In the genomic region with DNA sequence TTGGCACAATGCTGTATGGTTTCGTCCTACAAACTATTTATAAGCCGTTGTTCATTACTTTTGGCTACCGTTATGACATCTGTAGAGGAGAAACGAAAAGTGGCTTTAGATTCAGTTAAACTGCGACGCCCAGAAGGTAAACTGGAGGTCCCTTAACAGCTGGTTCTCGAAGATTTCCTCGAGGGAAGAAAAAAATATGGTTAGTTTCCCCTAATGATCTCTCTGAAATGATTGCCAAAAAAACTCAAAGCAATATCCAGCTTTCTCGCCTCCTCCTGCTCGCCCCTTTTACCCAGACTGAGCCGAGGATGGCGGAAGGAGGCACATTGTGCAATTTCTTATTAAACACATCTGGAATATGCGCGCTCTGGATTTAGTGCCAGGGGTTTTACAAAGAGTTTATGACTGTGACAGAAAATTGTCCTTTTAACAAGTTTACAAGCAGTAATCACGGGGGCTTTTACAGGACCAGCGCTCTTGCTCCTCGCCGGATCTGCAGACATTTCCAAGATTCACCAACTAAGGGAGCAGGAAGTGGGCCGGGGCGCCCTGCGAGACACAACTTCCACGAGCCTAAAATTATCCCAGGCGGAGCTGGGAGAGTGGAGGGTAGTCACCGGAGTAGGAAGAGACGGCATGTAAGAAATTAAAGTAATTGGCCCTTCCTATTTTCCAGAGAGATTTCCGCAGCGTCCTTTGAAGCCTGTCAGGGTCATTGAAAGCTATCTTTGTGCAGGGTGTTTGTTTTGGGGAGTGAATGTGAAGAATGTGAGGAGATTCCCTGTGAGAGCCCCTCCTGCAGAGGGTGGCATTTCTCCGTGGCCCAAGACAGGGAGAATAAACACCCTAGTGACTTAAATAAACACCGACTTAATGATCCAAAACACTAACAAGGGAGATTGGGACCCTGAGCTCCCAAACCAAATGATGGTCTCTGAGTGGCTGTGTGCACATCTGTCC, we compare ENCODE assay signal across 1 cellular context.
A peak's percentile ranks its signal among the peaks of the same experiment; 100 is the strongest.
TF ChIP-seq lines count a peak whose summit lies in the region.

No MANE protein-coding gene starts in this region.

TF ChIP-seq in HepG2, 621 proteins besides CTCF, POLR2A, EP300 and RAD21 (continued from another document and continues in another):
- TF ChIP-seq, protein P1, sequence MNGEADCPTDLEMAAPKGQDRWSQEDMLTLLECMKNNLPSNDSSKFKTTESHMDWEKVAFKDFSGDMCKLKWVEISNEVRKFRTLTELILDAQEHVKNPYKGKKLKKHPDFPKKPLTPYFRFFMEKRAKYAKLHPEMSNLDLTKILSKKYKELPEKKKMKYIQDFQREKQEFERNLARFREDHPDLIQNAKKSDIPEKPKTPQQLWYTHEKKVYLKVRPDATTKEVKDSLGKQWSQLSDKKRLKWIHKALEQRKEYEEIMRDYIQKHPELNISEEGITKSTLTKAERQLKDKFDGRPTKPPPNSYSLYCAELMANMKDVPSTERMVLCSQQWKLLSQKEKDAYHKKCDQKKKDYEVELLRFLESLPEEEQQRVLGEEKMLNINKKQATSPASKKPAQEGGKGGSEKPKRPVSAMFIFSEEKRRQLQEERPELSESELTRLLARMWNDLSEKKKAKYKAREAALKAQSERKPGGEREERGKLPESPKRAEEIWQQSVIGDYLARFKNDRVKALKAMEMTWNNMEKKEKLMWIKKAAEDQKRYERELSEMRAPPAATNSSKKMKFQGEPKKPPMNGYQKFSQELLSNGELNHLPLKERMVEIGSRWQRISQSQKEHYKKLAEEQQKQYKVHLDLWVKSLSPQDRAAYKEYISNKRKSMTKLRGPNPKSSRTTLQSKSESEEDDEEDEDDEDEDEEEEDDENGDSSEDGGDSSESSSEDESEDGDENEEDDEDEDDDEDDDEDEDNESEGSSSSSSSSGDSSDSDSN (CRISPR knock-in tag; IDR thresholded peaks at IDR 0.05) = no peak
- TF ChIP-seq HMG20B (CRISPR knock-in tag; conservative IDR thresholded peaks at IDR 0.05) = 0 out of 2 replicates have a peak, but pooled peaks have one; percentile 31
- no peak for TF ChIP-seq ZNF20 (CRISPR knock-in tag; IDR thresholded peaks at IDR 0.05)
- no peak for TF ChIP-seq KAT2B (IDR thresholded peaks at IDR 0.05; ENCODE audit: borderline replicate concordance, low read depth, low read length)
- no peak for TF ChIP-seq IRX3 (CRISPR knock-in tag; IDR thresholded peaks at IDR 0.05; ENCODE audit: borderline replicate concordance, low read depth)
- no peak for TF ChIP-seq GZF1 (CRISPR knock-in tag; IDR thresholded peaks at IDR 0.05)
- no peak for TF ChIP-seq TCF12 (IDR thresholded peaks at IDR 0.05)
- TF ChIP-seq TCF12 (CRISPR knock-in tag; IDR thresholded peaks at IDR 0.05) = no peak
- TF ChIP-seq, protein P2, sequence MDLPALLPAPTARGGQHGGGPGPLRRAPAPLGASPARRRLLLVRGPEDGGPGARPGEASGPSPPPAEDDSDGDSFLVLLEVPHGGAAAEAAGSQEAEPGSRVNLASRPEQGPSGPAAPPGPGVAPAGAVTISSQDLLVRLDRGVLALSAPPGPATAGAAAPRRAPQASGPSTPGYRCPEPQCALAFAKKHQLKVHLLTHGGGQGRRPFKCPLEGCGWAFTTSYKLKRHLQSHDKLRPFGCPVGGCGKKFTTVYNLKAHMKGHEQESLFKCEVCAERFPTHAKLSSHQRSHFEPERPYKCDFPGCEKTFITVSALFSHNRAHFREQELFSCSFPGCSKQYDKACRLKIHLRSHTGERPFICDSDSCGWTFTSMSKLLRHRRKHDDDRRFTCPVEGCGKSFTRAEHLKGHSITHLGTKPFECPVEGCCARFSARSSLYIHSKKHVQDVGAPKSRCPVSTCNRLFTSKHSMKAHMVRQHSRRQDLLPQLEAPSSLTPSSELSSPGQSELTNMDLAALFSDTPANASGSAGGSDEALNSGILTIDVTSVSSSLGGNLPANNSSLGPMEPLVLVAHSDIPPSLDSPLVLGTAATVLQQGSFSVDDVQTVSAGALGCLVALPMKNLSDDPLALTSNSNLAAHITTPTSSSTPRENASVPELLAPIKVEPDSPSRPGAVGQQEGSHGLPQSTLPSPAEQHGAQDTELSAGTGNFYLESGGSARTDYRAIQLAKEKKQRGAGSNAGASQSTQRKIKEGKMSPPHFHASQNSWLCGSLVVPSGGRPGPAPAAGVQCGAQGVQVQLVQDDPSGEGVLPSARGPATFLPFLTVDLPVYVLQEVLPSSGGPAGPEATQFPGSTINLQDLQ (CRISPR knock-in tag; IDR thresholded peaks at IDR 0.05) = no peak
- TF ChIP-seq, protein P3, sequence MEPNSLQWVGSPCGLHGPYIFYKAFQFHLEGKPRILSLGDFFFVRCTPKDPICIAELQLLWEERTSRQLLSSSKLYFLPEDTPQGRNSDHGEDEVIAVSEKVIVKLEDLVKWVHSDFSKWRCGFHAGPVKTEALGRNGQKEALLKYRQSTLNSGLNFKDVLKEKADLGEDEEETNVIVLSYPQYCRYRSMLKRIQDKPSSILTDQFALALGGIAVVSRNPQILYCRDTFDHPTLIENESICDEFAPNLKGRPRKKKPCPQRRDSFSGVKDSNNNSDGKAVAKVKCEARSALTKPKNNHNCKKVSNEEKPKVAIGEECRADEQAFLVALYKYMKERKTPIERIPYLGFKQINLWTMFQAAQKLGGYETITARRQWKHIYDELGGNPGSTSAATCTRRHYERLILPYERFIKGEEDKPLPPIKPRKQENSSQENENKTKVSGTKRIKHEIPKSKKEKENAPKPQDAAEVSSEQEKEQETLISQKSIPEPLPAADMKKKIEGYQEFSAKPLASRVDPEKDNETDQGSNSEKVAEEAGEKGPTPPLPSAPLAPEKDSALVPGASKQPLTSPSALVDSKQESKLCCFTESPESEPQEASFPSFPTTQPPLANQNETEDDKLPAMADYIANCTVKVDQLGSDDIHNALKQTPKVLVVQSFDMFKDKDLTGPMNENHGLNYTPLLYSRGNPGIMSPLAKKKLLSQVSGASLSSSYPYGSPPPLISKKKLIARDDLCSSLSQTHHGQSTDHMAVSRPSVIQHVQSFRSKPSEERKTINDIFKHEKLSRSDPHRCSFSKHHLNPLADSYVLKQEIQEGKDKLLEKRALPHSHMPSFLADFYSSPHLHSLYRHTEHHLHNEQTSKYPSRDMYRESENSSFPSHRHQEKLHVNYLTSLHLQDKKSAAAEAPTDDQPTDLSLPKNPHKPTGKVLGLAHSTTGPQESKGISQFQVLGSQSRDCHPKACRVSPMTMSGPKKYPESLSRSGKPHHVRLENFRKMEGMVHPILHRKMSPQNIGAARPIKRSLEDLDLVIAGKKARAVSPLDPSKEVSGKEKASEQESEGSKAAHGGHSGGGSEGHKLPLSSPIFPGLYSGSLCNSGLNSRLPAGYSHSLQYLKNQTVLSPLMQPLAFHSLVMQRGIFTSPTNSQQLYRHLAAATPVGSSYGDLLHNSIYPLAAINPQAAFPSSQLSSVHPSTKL (CRISPR knock-in tag; IDR thresholded peaks at IDR 0.05) = peak; percentile 86; the same call in 1 of the 2 replicates
- no peak for TF ChIP-seq FOSL1 (CRISPR knock-in tag; IDR thresholded peaks at IDR 0.05; ENCODE audit: borderline replicate concordance)
- peak; percentile 75 for TF ChIP-seq MIXL1 (CRISPR knock-in tag; IDR thresholded peaks at IDR 0.05)
- TF ChIP-seq ZKSCAN1 (IDR thresholded peaks at IDR 0.05; ENCODE audit: low read length) = no peak
- peak; percentile 13; the same call in 1 of the 2 replicates for TF ChIP-seq SIX1 (CRISPR knock-in tag; IDR thresholded peaks at IDR 0.05; ENCODE audit: borderline replicate concordance)
- TF ChIP-seq, protein P4, sequence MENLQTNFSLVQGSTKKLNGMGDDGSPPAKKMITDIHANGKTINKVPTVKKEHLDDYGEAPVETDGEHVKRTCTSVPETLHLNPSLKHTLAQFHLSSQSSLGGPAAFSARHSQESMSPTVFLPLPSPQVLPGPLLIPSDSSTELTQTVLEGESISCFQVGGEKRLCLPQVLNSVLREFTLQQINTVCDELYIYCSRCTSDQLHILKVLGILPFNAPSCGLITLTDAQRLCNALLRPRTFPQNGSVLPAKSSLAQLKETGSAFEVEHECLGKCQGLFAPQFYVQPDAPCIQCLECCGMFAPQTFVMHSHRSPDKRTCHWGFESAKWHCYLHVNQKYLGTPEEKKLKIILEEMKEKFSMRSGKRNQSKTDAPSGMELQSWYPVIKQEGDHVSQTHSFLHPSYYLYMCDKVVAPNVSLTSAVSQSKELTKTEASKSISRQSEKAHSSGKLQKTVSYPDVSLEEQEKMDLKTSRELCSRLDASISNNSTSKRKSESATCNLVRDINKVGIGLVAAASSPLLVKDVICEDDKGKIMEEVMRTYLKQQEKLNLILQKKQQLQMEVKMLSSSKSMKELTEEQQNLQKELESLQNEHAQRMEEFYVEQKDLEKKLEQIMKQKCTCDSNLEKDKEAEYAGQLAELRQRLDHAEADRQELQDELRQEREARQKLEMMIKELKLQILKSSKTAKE (CRISPR knock-in tag; IDR thresholded peaks at IDR 0.05; ENCODE audit: borderline replicate concordance) = no peak
- TF ChIP-seq, protein P5, sequence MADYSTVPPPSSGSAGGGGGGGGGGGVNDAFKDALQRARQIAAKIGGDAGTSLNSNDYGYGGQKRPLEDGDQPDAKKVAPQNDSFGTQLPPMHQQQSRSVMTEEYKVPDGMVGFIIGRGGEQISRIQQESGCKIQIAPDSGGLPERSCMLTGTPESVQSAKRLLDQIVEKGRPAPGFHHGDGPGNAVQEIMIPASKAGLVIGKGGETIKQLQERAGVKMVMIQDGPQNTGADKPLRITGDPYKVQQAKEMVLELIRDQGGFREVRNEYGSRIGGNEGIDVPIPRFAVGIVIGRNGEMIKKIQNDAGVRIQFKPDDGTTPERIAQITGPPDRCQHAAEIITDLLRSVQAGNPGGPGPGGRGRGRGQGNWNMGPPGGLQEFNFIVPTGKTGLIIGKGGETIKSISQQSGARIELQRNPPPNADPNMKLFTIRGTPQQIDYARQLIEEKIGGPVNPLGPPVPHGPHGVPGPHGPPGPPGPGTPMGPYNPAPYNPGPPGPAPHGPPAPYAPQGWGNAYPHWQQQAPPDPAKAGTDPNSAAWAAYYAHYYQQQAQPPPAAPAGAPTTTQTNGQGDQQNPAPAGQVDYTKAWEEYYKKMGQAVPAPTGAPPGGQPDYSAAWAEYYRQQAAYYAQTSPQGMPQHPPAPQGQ (CRISPR knock-in tag; IDR thresholded peaks at IDR 0.05; ENCODE audit: borderline replicate concordance) = no peak
- TF ChIP-seq, protein P6, sequence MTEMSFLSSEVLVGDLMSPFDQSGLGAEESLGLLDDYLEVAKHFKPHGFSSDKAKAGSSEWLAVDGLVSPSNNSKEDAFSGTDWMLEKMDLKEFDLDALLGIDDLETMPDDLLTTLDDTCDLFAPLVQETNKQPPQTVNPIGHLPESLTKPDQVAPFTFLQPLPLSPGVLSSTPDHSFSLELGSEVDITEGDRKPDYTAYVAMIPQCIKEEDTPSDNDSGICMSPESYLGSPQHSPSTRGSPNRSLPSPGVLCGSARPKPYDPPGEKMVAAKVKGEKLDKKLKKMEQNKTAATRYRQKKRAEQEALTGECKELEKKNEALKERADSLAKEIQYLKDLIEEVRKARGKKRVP (CRISPR knock-in tag; IDR thresholded peaks at IDR 0.05) = no peak
- no peak for TF ChIP-seq ZNF496 (CRISPR knock-in tag; IDR thresholded peaks at IDR 0.05; ENCODE audit: insufficient replicate concordance)
- TF ChIP-seq CCDC6 (CRISPR knock-in tag; IDR thresholded peaks at IDR 0.05) = no peak
- TF ChIP-seq FOXO1 (CRISPR knock-in tag; IDR thresholded peaks at IDR 0.05) = peak; percentile 69
- TF ChIP-seq ZNF746 (CRISPR knock-in tag; IDR thresholded peaks at IDR 0.05) = no peak
- TF ChIP-seq GPN1 (CRISPR knock-in tag; IDR thresholded peaks at IDR 0.05; ENCODE audit: borderline replicate concordance) = no peak
- no peak for TF ChIP-seq ZNF431 (CRISPR knock-in tag; IDR thresholded peaks at IDR 0.05; ENCODE audit: borderline replicate concordance, low read depth)
- TF ChIP-seq, protein P7, sequence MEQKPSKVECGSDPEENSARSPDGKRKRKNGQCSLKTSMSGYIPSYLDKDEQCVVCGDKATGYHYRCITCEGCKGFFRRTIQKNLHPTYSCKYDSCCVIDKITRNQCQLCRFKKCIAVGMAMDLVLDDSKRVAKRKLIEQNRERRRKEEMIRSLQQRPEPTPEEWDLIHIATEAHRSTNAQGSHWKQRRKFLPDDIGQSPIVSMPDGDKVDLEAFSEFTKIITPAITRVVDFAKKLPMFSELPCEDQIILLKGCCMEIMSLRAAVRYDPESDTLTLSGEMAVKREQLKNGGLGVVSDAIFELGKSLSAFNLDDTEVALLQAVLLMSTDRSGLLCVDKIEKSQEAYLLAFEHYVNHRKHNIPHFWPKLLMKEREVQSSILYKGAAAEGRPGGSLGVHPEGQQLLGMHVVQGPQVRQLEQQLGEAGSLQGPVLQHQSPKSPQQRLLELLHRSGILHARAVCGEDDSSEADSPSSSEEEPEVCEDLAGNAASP (CRISPR knock-in tag; IDR thresholded peaks at IDR 0.05; ENCODE audit: borderline replicate concordance) = peak; percentile 12; the same call in 1 of the 2 replicates
- TF ChIP-seq ZNF34 (CRISPR knock-in tag; IDR thresholded peaks at IDR 0.05; ENCODE audit: borderline replicate concordance) = no peak
- TF ChIP-seq, protein P8, sequence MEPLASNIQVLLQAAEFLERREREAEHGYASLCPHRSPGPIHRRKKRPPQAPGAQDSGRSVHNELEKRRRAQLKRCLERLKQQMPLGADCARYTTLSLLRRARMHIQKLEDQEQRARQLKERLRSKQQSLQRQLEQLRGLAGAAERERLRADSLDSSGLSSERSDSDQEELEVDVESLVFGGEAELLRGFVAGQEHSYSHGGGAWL (CRISPR knock-in tag; IDR thresholded peaks at IDR 0.05) = no peak
- no peak for TF ChIP-seq CHD2 (IDR thresholded peaks at IDR 0.05; ENCODE audit: low read depth, low read length)
- TF ChIP-seq KDM2A (CRISPR knock-in tag; IDR thresholded peaks at IDR 0.05; ENCODE audit: borderline replicate concordance, low read depth) = 0 out of 2 replicates have a peak, but pooled peaks have one; percentile 36
- TF ChIP-seq, protein P9, sequence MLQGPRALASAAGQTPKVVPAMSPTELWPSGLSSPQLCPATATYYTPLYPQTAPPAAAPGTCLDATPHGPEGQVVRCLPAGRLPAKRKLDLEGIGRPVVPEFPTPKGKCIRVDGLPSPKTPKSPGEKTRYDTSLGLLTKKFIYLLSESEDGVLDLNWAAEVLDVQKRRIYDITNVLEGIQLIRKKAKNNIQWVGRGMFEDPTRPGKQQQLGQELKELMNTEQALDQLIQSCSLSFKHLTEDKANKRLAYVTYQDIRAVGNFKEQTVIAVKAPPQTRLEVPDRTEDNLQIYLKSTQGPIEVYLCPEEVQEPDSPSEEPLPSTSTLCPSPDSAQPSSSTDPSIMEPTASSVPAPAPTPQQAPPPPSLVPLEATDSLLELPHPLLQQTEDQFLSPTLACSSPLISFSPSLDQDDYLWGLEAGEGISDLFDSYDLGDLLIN (CRISPR knock-in tag; IDR thresholded peaks at IDR 0.05; ENCODE audit: borderline replicate concordance) = no peak
- no peak for TF ChIP-seq ARNT (IDR thresholded peaks at IDR 0.05)
- no peak for TF ChIP-seq SMAD1 (CRISPR knock-in tag; IDR thresholded peaks at IDR 0.05; ENCODE audit: borderline replicate concordance, low read depth)
- TF ChIP-seq MAF1 (CRISPR knock-in tag; IDR thresholded peaks at IDR 0.05; ENCODE audit: borderline replicate concordance) = no peak
